In the genomic region with DNA sequence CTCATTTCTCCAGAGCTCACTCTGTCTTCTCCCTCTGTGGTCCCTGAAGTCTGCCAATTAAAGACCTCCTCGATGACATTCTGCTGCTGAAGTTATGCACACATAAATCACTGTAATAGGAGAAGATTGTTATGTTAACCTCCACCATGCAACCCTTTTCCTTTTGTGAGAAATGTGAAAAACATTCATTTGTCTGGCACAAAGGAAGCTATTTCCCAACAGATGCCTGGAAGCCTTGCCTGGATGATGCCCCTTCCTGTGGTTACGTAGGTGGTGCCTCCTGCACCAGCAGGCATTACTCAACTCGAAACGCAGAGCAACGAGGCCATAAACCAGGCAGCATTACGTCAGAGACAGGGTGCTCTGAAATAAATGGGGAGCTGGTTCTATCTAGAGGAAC, we compare ENCODE assay signal across 1 cellular context.
TF ChIP-seq lines count a peak whose summit lies in the region.

No MANE protein-coding gene starts in this region.

TF ChIP-seq in GM23338, 12 proteins besides CTCF, POLR2A, EP300 and RAD21 (continued from another document):
- no peak for TF ChIP-seq ZNF462 (CRISPR knock-in tag; IDR thresholded peaks at IDR 0.05)
- TF ChIP-seq ZNF331 (CRISPR knock-in tag; IDR thresholded peaks at IDR 0.05; ENCODE audit: low read depth): no peak
- TF ChIP-seq EZH2phosphoT487 (IDR thresholded peaks at IDR 0.05; ENCODE audit: unreplicated experiment): no peak
- no peak for TF ChIP-seq POLR2AphosphoS5 (IDR thresholded peaks at IDR 0.05; ENCODE audit: low read depth)
- TF ChIP-seq EZH2 (IDR thresholded peaks at IDR 0.05; ENCODE audit: low read depth, unreplicated experiment): no peak
TF ChIP-seq in GM23338: peak in this region for 0.
